Comparison of ENCODE assay signal across 22 cellular contexts in genomic region chr13:24249586-24249985, GRCh38. TPM values are rescaled to one million over a fixed set of nuclear protein-coding genes. Genes with fewer than 3 reads are reported as not detected.
DNase-seq lines count a peak whose midpoint lies in the region; ATAC-seq and TF ChIP-seq lines count a peak whose summit lies in the region.
"Had no signal": no experiment of that assay in that cellular context is flagged by ENCODE, and none has a peak within 500 bp of the region (broad histone marks: within the 10 kb centered on the region; RNA-seq: fewer than 3 reads in every experiment).

No MANE protein-coding gene starts in this region.

- intact Hi-C loops in CD8-positive, alpha-beta T cell (cut with DNase I, micrococcal nuclease): no loop called here
- intact Hi-C loops in activated T-helper 2 cell treated with anti-CD3 and anti-CD28 coated beads, Interferon-gamma antibody, Interleukin-2, Interleukin-4, amounts not matched to agents 10 μg/mL and 5 μg/mL and 100 μg/mL, durations not matched to agents 14 hours and 24 hours and 36 hours (cut with micrococcal nuclease): no loop called here

- peak overlapping the region; percentile 26 for H3K27ac ChIP-seq in CD8-positive, alpha-beta T cell (ENCODE audit: low read depth, low read length)
- H3K27ac ChIP-seq: ascending aorta, BLaER1, hepatocyte, prostate gland had no signal

- no peak for TF ChIP-seq CTCF in CD8-positive, alpha-beta T cell (IDR thresholded peaks at IDR 0.05)
- no peak for TF ChIP-seq CTCF in neural crest cell (conservative IDR thresholded peaks at IDR 0.05)
- TF ChIP-seq CTCF in HFFc6 (IDR thresholded peaks at IDR 0.05): no peak

- no peak overlapping the region for H3K4me3 ChIP-seq in CD8-positive, alpha-beta T cell (ENCODE audit: low read depth, low read length)
- H3K4me3 ChIP-seq: ascending aorta, BLaER1, hepatocyte, lung, prostate gland had no signal

- ATAC-seq in CD8-positive, alpha-beta T cell: no peak
- ATAC-seq in GM18907 (IDR thresholded peaks at IDR 0.05; ENCODE audit: unreplicated experiment) (no peak), HG03280 (IDR thresholded peaks at IDR 0.05; ENCODE audit: unreplicated experiment) (no peak)

- peaks cover 23% of the 10 kb centered on the region for H3K36me3 Mint-ChIP-seq in T-helper 1 cell treated with Interleukin-12 subunit alpha and Interleukin-12 subunit beta and Interleukin-4 antibody, amounts not matched to agents 30 μg/mL and 1 μg/mL, for 36 hours (ENCODE audit: low read depth)
- H3K36me3 Mint-ChIP-seq in CD8-positive, alpha-beta T cell: peaks cover 24% of the 10 kb centered on the region
- H3K36me3 Mint-ChIP-seq in activated T-helper 2 cell treated with anti-CD3 and anti-CD28 coated beads, Interferon-gamma antibody, Interleukin-2, Interleukin-4, amounts not matched to agents 10 μg/mL and 5 μg/mL and 100 μg/mL, durations not matched to agents 14 hours and 24 hours and 36 hours (ENCODE audit: low read depth): peaks cover 25% of the 10 kb centered on the region
- peaks cover 21% of the 10 kb centered on the region for H3K36me3 Mint-ChIP-seq in neural crest cell (ENCODE audit: low read depth)
- peaks cover 13% of the 10 kb centered on the region for H3K36me3 Mint-ChIP-seq in HFFc6 (ENCODE audit: low read depth)

- CTCF ChIA-PET in CD8-positive, alpha-beta T cell (lab: Charles Lee): interaction anchor here (0.9 to 2.5 kb wide), 4 partner anchors 14 to 21 kb away, joined by 3 to 8 read pairs (median 6); no protein-coding TSS in a partner anchor

- peak overlapping the region; percentile 47 for H3K4me3 Mint-ChIP-seq in T-helper 1 cell treated with Interleukin-12 subunit alpha and Interleukin-12 subunit beta and Interleukin-4 antibody, amounts not matched to agents 30 μg/mL and 1 μg/mL, for 36 hours
- H3K4me3 Mint-ChIP-seq in CD8-positive, alpha-beta T cell: peak overlapping the region; percentile 45
- H3K4me3 Mint-ChIP-seq in activated T-helper 2 cell treated with anti-CD3 and anti-CD28 coated beads, Interferon-gamma antibody, Interleukin-2, Interleukin-4, amounts not matched to agents 10 μg/mL and 5 μg/mL and 100 μg/mL, durations not matched to agents 14 hours and 24 hours and 36 hours (ENCODE audit: low read depth): no peak overlapping the region
- H3K4me3 Mint-ChIP-seq in neural crest cell: no peak overlapping the region
- H3K4me3 Mint-ChIP-seq in HFFc6: no peak overlapping the region

- H3K27ac Mint-ChIP-seq in T-helper 1 cell treated with Interleukin-12 subunit alpha and Interleukin-12 subunit beta and Interleukin-4 antibody, amounts not matched to agents 30 μg/mL and 1 μg/mL, for 36 hours: peak overlapping the region; percentile 61
- H3K27ac Mint-ChIP-seq in CD8-positive, alpha-beta T cell: peak overlapping the region; percentile 95
- H3K27ac Mint-ChIP-seq in activated T-helper 2 cell treated with anti-CD3 and anti-CD28 coated beads, Interferon-gamma antibody, Interleukin-2, Interleukin-4, amounts not matched to agents 10 μg/mL and 5 μg/mL and 100 μg/mL, durations not matched to agents 14 hours and 24 hours and 36 hours: peak overlapping the region; percentile 53
- H3K27ac Mint-ChIP-seq in neural crest cell (ENCODE audit: unreplicated experiment): peak overlapping the region; percentile 78
- no peak overlapping the region for H3K27ac Mint-ChIP-seq in HFFc6

- no peaks in the 10 kb centered on the region for H3K36me3 ChIP-seq in CD8-positive, alpha-beta T cell (ENCODE audit: insufficient read depth, low read length)
- H3K36me3 ChIP-seq: ascending aorta, prostate gland had no signal

- no peaks in the 10 kb centered on the region for H3K9me3 ChIP-seq in CD8-positive, alpha-beta T cell (ENCODE audit: low read length)
- H3K9me3 ChIP-seq: ascending aorta, BLaER1, prostate gland had no signal

- peaks cover 44% of the 10 kb centered on the region for H3K4me1 ChIP-seq in CD8-positive, alpha-beta T cell (ENCODE audit: insufficient read depth, low read length)
- H3K4me1 ChIP-seq: ascending aorta, prostate gland had no signal

- H3K9me3 Mint-ChIP-seq in T-helper 1 cell treated with Interleukin-12 subunit alpha and Interleukin-12 subunit beta and Interleukin-4 antibody, amounts not matched to agents 30 μg/mL and 1 μg/mL, for 36 hours: no peaks in the 10 kb centered on the region
- H3K9me3 Mint-ChIP-seq in CD8-positive, alpha-beta T cell: no peaks in the 10 kb centered on the region
- no peaks in the 10 kb centered on the region for H3K9me3 Mint-ChIP-seq in activated T-helper 2 cell treated with anti-CD3 and anti-CD28 coated beads, Interferon-gamma antibody, Interleukin-2, Interleukin-4, amounts not matched to agents 10 μg/mL and 5 μg/mL and 100 μg/mL, durations not matched to agents 14 hours and 24 hours and 36 hours
- H3K9me3 Mint-ChIP-seq in neural crest cell: no peaks in the 10 kb centered on the region
- no peaks in the 10 kb centered on the region for H3K9me3 Mint-ChIP-seq in HFFc6

- no peak for DNase-seq in T-helper 1 cell
- DNase-seq in CD8-positive, alpha-beta T cell: no peak
- no peak for DNase-seq in activated T-helper 2 cell treated with anti-CD3 and anti-CD28 coated beads, Interferon-gamma antibody, Interleukin-2, Interleukin-4, amounts not matched to agents 10 μg/mL and 5 μg/mL and 100 μg/mL, durations not matched to agents 14 hours and 24 hours and 36 hours (ENCODE audit: low spot score)
- no peak for DNase-seq in neural crest cell (ENCODE audit: low read depth, low spot score)
- DNase-seq in HFFc6: no peak
- DNase-seq: islet precursor cell; Kasumi-1; NCI-H1092 treated with DMSO at 0.1 percent for 48 hours; NCI-H524 treated with DMSO at 0.1 percent for 48 hours; OCI-M1; SIG-M5; stimulated activated CD8-positive, alpha-beta memory T cell treated with anti-CD3 and anti-CD28 coated beads, Interleukin-4, amount 100 ng/mL, for 48 hours had no signal

- no peaks in the 10 kb centered on the region for H3K27me3 ChIP-seq in CD8-positive, alpha-beta T cell (ENCODE audit: insufficient read depth, low read length)
- H3K27me3 ChIP-seq: ascending aorta, BLaER1, hepatocyte had no signal

- no peaks in the 10 kb centered on the region for H3K27me3 Mint-ChIP-seq in T-helper 1 cell treated with Interleukin-12 subunit alpha and Interleukin-12 subunit beta and Interleukin-4 antibody, amounts not matched to agents 30 μg/mL and 1 μg/mL, for 36 hours (ENCODE audit: low read depth)
- H3K27me3 Mint-ChIP-seq in CD8-positive, alpha-beta T cell (ENCODE audit: low read depth): no peaks in the 10 kb centered on the region
- H3K27me3 Mint-ChIP-seq in activated T-helper 2 cell treated with anti-CD3 and anti-CD28 coated beads, Interferon-gamma antibody, Interleukin-2, Interleukin-4, amounts not matched to agents 10 μg/mL and 5 μg/mL and 100 μg/mL, durations not matched to agents 14 hours and 24 hours and 36 hours (ENCODE audit: low read depth): no peaks in the 10 kb centered on the region
- H3K27me3 Mint-ChIP-seq in neural crest cell (ENCODE audit: low read depth) (no peaks in the 10 kb centered on the region), HFFc6 (ENCODE audit: insufficient read depth) (peaks cover 3% of the 10 kb centered on the region)

- peaks cover 40% of the 10 kb centered on the region for H3K4me1 Mint-ChIP-seq in T-helper 1 cell treated with Interleukin-12 subunit alpha and Interleukin-12 subunit beta and Interleukin-4 antibody, amounts not matched to agents 30 μg/mL and 1 μg/mL, for 36 hours (ENCODE audit: low read depth)
- peaks cover 61% of the 10 kb centered on the region for H3K4me1 Mint-ChIP-seq in CD8-positive, alpha-beta T cell (ENCODE audit: low read depth)
- peaks cover 53% of the 10 kb centered on the region for H3K4me1 Mint-ChIP-seq in activated T-helper 2 cell treated with anti-CD3 and anti-CD28 coated beads, Interferon-gamma antibody, Interleukin-2, Interleukin-4, amounts not matched to agents 10 μg/mL and 5 μg/mL and 100 μg/mL, durations not matched to agents 14 hours and 24 hours and 36 hours (ENCODE audit: low read depth)
- H3K4me1 Mint-ChIP-seq in neural crest cell: peaks cover 32% of the 10 kb centered on the region
- H3K4me1 Mint-ChIP-seq in HFFc6 (ENCODE audit: low read depth): no peaks in the 10 kb centered on the region

- POLR2A ChIA-PET in CD8-positive, alpha-beta T cell (lab: Charles Lee): interaction anchor here (1.0 kb wide), 1 partner anchor 26 kb away, joined by 3 read pairs; no protein-coding TSS in a partner anchor

RNA-seq across cellular contexts. Expression of gene C1QTNF9, which starts 59.8 kb away (rescaled TPM):
- total RNA-seq in CD8-positive, alpha-beta T cell: under 1 TPM in 1 of 2 experiments, not detected in 1; 0.17 TPM
- not detected in 2 replicates for total RNA-seq in activated T-helper 2 cell treated with anti-CD3 and anti-CD28 coated beads, Interferon-gamma antibody, Interleukin-2, Interleukin-4, amounts not matched to agents 10 μg/mL and 5 μg/mL and 100 μg/mL, durations not matched to agents 14 hours and 24 hours and 36 hours
- total RNA-seq in neural crest cell: not detected in 2 replicates
- not detected for total RNA-seq in HFFc6 (2021; fragmentation: NEBNext Ultra II Directional; extraction: Animal tissue kit (Norgen Biotek cat#: 25700))
- total RNA-seq: A172, ascending aorta, hepatocyte, temporal lobe had no signal

Comparison
In these comparisons a context has a peak if more than half of its experiments do, and no peak if none do; other contexts are left out.
1. H3K4me3 Mint-ChIP-seq: peak in T-helper 1 cell treated with Interleukin-12 subunit alpha and Interleukin-12 subunit beta and Interleukin-4 antibody, amounts not matched to agents 30 μg/mL and 1 μg/mL, for 36 hours (single experiment) and CD8-positive, alpha-beta T cell (single experiment); none in activated T-helper 2 cell treated with anti-CD3 and anti-CD28 coated beads, Interferon-gamma antibody, Interleukin-2, Interleukin-4, amounts not matched to agents 10 μg/mL and 5 μg/mL and 100 μg/mL, durations not matched to agents 14 hours and 24 hours and 36 hours (single experiment), neural crest cell (single experiment) and HFFc6 (single experiment).